Comparison of ENCODE assay signal across 22 cellular contexts in the genomic region with DNA sequence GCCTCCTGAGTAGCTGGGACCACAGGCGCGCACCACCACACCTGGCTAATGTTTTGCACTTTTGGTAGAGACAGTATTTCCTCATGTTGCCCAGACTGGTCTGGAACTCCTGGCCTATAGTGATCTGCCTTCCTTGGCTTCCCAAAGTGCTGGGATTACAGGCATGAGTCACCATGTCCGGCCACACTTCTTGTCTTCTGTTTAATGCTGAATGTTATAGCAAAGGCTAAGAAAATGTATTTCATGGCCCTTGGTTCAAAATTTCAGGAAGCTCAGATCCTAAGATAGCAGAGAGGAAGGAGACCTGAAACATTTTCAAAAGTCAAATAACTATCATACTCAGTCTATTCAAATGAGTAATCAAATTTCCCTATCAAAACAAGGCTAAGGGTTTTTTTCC.
DNase-seq lines count a peak whose midpoint lies in the region; ATAC-seq and TF ChIP-seq lines count a peak whose summit lies in the region.
"Had no signal": no experiment of that assay in that cellular context is flagged by ENCODE, and none has a peak within 500 bp of the region (broad histone marks: within the 10 kb centered on the region; RNA-seq: fewer than 3 reads in every experiment).

No MANE protein-coding gene starts in this region.

- DNase-seq in EH (ENCODE audit: low read depth), result peak; percentile 74
- peak; percentile 24 for DNase-seq in NCI-H226
- DNase-seq in chondrocyte (ENCODE audit: low spot score), result no peak
- DNase-seq in mesothelial cell of epicardium (ENCODE audit: low spot score in 2 of 2, unreplicated experiment in 2 of 2), result no peak
- no peak for DNase-seq in effector CD4-positive, alpha-beta T cell
- DNase-seq in NCI-H2081 (lab: John Stamatoyannopoulos, UW), result no peak
- DNase-seq in GM10248 (ENCODE audit: extremely low spot score), result no peak
- DNase-seq: activated CD4-positive, CD25-positive, alpha-beta regulatory T cell; activated CD8-positive, alpha-beta memory T cell treated with anti-CD3 and anti-CD28 coated beads for 24 hours; DND-41; NCI-H187; NCI-H345; retina; stimulated activated naive CD4-positive, alpha-beta T cell treated with Interleukin-2 at 50 U/mL for 16 hours; tibial artery had no signal

- no peaks in the 10 kb centered on the region for H3K27me3 Mint-ChIP-seq in chondrocyte (ENCODE audit: low read depth)
- no peaks in the 10 kb centered on the region for H3K27me3 Mint-ChIP-seq in mesothelial cell of epicardium (ENCODE audit: low read depth)
- H3K27me3 Mint-ChIP-seq: activated naive CD8-positive, alpha-beta T cell; dendritic cell treated with granulocyte-macrophage colony-stimulating factor and Interleukin-4, amounts not matched to agents 40 ng/mL and 50 ng/mL, for 4 days had no signal

- TF ChIP-seq CTCF in chondrocyte (IDR thresholded peaks at IDR 0.05), result no peak
- no peak for TF ChIP-seq CTCF in mesothelial cell of epicardium (IDR thresholded peaks at IDR 0.05; ENCODE audit: unreplicated experiment)
- no peak for TF ChIP-seq CTCF in GM10248 (IDR thresholded peaks at IDR 0.05; ENCODE audit: control extremely low read depth, extremely low read depth, low read depth, missing control alignments)

- no peaks in the 10 kb centered on the region for H3K36me3 Mint-ChIP-seq in chondrocyte (ENCODE audit: low read depth)
- H3K36me3 Mint-ChIP-seq in mesothelial cell of epicardium, result no peaks in the 10 kb centered on the region
- H3K36me3 Mint-ChIP-seq: activated naive CD8-positive, alpha-beta T cell had no signal

- H3K9me3 Mint-ChIP-seq in chondrocyte (ENCODE audit: low read depth), result no peaks in the 10 kb centered on the region
- H3K9me3 Mint-ChIP-seq in mesothelial cell of epicardium, result no peaks in the 10 kb centered on the region
- H3K9me3 Mint-ChIP-seq: dendritic cell treated with granulocyte-macrophage colony-stimulating factor and Interleukin-4, amounts not matched to agents 40 ng/mL and 50 ng/mL, for 4 days; T-helper 2 cell treated with Interferon-gamma antibody and Interleukin-4, amounts not matched to agents 5 μg/mL and 100 μg/mL, for 36 hours had no signal

- peaks cover 45% of the 10 kb centered on the region for H3K4me1 Mint-ChIP-seq in chondrocyte (ENCODE audit: low read depth)
- H3K4me1 Mint-ChIP-seq in mesothelial cell of epicardium, result peaks cover 67% of the 10 kb centered on the region

- no peak for ATAC-seq in GM21367 (IDR thresholded peaks at IDR 0.05; ENCODE audit: unreplicated experiment)
- ATAC-seq: HCT116, left lobe of liver, Panc1 had no signal

- peak overlapping the region; percentile 32 for H3K27ac Mint-ChIP-seq in chondrocyte (ENCODE audit: unreplicated experiment)
- peak overlapping the region; percentile 98 for H3K27ac Mint-ChIP-seq in mesothelial cell of epicardium
- H3K27ac Mint-ChIP-seq: activated naive CD8-positive, alpha-beta T cell; dendritic cell treated with granulocyte-macrophage colony-stimulating factor and Interleukin-4, amounts not matched to agents 40 ng/mL and 50 ng/mL, for 4 days; T-helper 2 cell treated with Interferon-gamma antibody and Interleukin-4, amounts not matched to agents 5 μg/mL and 100 μg/mL, for 36 hours had no signal

- CTCF ChIA-PET in GM10248 (lab: Yijun Ruan, JAX), result no interaction called here

- POLR2A ChIA-PET in GM10248 (lab: Yijun Ruan, JAX), result no interaction called here

- H3K4me3 Mint-ChIP-seq in chondrocyte (ENCODE audit: unreplicated experiment) (no peak overlapping the region), mesothelial cell of epicardium (peak overlapping the region; percentile 6)
- H3K4me3 Mint-ChIP-seq: activated naive CD8-positive, alpha-beta T cell; dendritic cell treated with granulocyte-macrophage colony-stimulating factor and Interleukin-4, amounts not matched to agents 40 ng/mL and 50 ng/mL, for 4 days; T-helper 2 cell treated with Interferon-gamma antibody and Interleukin-4, amounts not matched to agents 5 μg/mL and 100 μg/mL, for 36 hours had no signal

Comparison
In these comparisons a context has a peak if more than half of its experiments do, and no peak if none do; other contexts are left out.
1. DNase-seq: peak in EH (single experiment) and NCI-H226 (single experiment); none in chondrocyte (single experiment), mesothelial cell of epicardium (0 of 2), effector CD4-positive, alpha-beta T cell (single experiment), NCI-H2081 (0 of 2) and GM10248 (single experiment).